ENCODE assay signal across 19 cellular contexts in the genomic region with DNA sequence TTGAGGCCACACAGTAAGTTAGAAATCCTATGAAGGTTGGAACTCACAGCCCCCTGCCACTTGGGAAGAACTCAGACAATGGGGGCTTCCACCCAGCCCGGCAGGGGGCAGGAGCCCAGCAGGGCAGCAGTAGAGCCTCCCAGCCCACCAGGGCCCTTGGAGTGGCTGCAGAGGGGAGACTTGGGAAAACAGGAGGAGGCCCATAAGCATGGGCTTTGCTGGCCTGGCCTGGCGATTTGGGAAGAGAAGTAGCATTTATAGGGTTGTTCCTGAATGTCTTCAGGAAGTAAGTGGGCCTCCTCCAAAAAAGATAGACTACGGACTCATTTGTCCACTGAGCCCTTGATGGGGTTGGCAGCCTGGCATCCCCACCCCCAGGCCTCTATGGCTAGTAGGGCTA. TPM values are rescaled to one million over a fixed set of nuclear protein-coding genes. Genes with fewer than 3 reads are reported as not detected.
DNase-seq lines count a peak whose midpoint lies in the region; ATAC-seq and TF ChIP-seq lines count a peak whose summit lies in the region.
"Had no signal": no experiment of that assay in that cellular context is flagged by ENCODE, and none has a peak within 500 bp of the region (broad histone marks: within the 10 kb centered on the region; RNA-seq: fewer than 3 reads in every experiment).

No MANE protein-coding gene starts in this region.

- peak overlapping the region in 1 of 2 donors; percentile 32 for H3K9ac ChIP-seq in colonic mucosa (ENCODE audit: low read depth in 2 of 2, low read length in 2 of 2)
- H3K9ac ChIP-seq: BLaER1 treated with 17β-estradiol and CSF1 and Interleukin-3, amounts not matched to agents 10 nM and 100 nM had no signal

- H3K27me3 ChIP-seq in right cardiac atrium (ENCODE audit: control insufficient read depth, insufficient read depth), result no peaks in the 10 kb centered on the region
- H3K27me3 ChIP-seq in heart right ventricle, result no peaks in the 10 kb centered on the region
- H3K27me3 ChIP-seq in colonic mucosa, result no peaks in the 10 kb centered on the region
- H3K27me3 ChIP-seq: BLaER1 treated with 17β-estradiol and CSF1 and Interleukin-3, amounts not matched to agents 10 nM and 100 nM had no signal

- DNase-seq in right cardiac atrium (peak in 2 of 3 donors; percentile 6 to 16), heart right ventricle (no peak), colonic mucosa (peak; percentile 21), dermis blood vessel endothelial cell (no peak), NCI-H1105 treated with DMSO at 0.1 percent for 48 hours (lab: John Stamatoyannopoulos, UW) (no peak), SKM-1 treated with dmso at 0.1 percent for 144 hours (lab: John Stamatoyannopoulos, UW; ENCODE audit: unreplicated experiment) (no peak)
- DNase-seq in stimulated activated naive B cell treated with anti-CD40 and anti-IgM and Interleukin-4, amounts not matched to agents 10 μg/mL and 1 μg/mL and 100 μg/mL, for 72 hours, result no peak
- DNase-seq: 8988T; Calu3; CD8-positive, alpha-beta T cell; DMS53; DND-41; EL; HCEC 1CT had no signal

- peaks cover 8 to 14% of the 10 kb centered on the region in 2 donors for H3K27me3 Mint-ChIP-seq in stimulated activated naive B cell treated with anti-CD40 and anti-IgM and Interleukin-4, amounts not matched to agents 10 μg/mL and 1 μg/mL and 100 μg/mL, for 72 hours

- intact Hi-C loops in right cardiac atrium (cut with DNase I), result no loop called here
- intact Hi-C loops in heart right ventricle (cut with DNase I), result no loop called here
- intact Hi-C loops in colonic mucosa (cut with DNase I), result no loop called here

- 87% methylated on average over 3 of the region's 3 CpGs for WGBS in right cardiac atrium
- WGBS in heart right ventricle, 2 donors, result 93 to 94% methylated on average over 3 of the region's 3 CpGs

- no peak overlapping the region for H3K4me3 ChIP-seq in right cardiac atrium (ENCODE audit: low read length)
- no peak overlapping the region for H3K4me3 ChIP-seq in heart right ventricle
- no peak overlapping the region for H3K4me3 ChIP-seq in colonic mucosa
- H3K4me3 ChIP-seq: BLaER1 treated with 17β-estradiol and CSF1 and Interleukin-3, amounts not matched to agents 10 nM and 100 nM; GM12878; GM23338 had no signal

- H3K36me3 Mint-ChIP-seq in stimulated activated naive B cell treated with anti-CD40 and anti-IgM and Interleukin-4, amounts not matched to agents 10 μg/mL and 1 μg/mL and 100 μg/mL, for 72 hours, result no peaks in the 10 kb centered on the region
- H3K36me3 Mint-ChIP-seq: CD8-positive, alpha-beta T cell had no signal

- H3K4me1 ChIP-seq in right cardiac atrium (ENCODE audit: control insufficient read depth, insufficient read depth, low read length) (no peaks in the 10 kb centered on the region), heart right ventricle (peaks cover 0 to 17% (median 0%) of the 10 kb centered on the region in 9 donors), colonic mucosa (peaks cover 12% of the 10 kb centered on the region)

- no peak for ATAC-seq in right cardiac atrium
- no peak for ATAC-seq in heart right ventricle
- ATAC-seq in stimulated activated naive B cell treated with anti-CD40 and anti-IgM and Interleukin-4, amounts not matched to agents 10 μg/mL and 1 μg/mL and 100 μg/mL, for 72 hours (replicated peaks), result no peak
- ATAC-seq in HG03108 (IDR thresholded peaks at IDR 0.05; ENCODE audit: unreplicated experiment), result no peak
- ATAC-seq: CD8-positive, alpha-beta T cell; GM12878; GM23338 had no signal

- H3K27ac Mint-ChIP-seq in stimulated activated naive B cell treated with anti-CD40 and anti-IgM and Interleukin-4, amounts not matched to agents 10 μg/mL and 1 μg/mL and 100 μg/mL, for 72 hours, result peak overlapping the region; percentile 42
- H3K27ac Mint-ChIP-seq: CD8-positive, alpha-beta T cell; GM23338 had no signal

- H3K27ac ChIP-seq in right cardiac atrium (ENCODE audit: low read length) (no peak overlapping the region), heart right ventricle (no peak overlapping the region), colonic mucosa (no peak overlapping the region)
- H3K27ac ChIP-seq: BLaER1 treated with 17β-estradiol and CSF1 and Interleukin-3, amounts not matched to agents 10 nM and 100 nM; HL-60 had no signal

- no peak overlapping the region for H3K4me3 Mint-ChIP-seq in stimulated activated naive B cell treated with anti-CD40 and anti-IgM and Interleukin-4, amounts not matched to agents 10 μg/mL and 1 μg/mL and 100 μg/mL, for 72 hours
- H3K4me3 Mint-ChIP-seq: CD8-positive, alpha-beta T cell; GM23338 had no signal

- TF ChIP-seq CTCF in heart right ventricle (IDR thresholded peaks at IDR 0.05), result no peak
- TF ChIP-seq CTCF in colonic mucosa (IDR thresholded peaks at IDR 0.05), result no peak

- H3K4me1 Mint-ChIP-seq in stimulated activated naive B cell treated with anti-CD40 and anti-IgM and Interleukin-4, amounts not matched to agents 10 μg/mL and 1 μg/mL and 100 μg/mL, for 72 hours, result peaks cover 8 to 12% of the 10 kb centered on the region in 2 donors
- H3K4me1 Mint-ChIP-seq: GM23338 had no signal

- no peaks in the 10 kb centered on the region for H3K9me3 Mint-ChIP-seq in stimulated activated naive B cell treated with anti-CD40 and anti-IgM and Interleukin-4, amounts not matched to agents 10 μg/mL and 1 μg/mL and 100 μg/mL, for 72 hours
- H3K9me3 Mint-ChIP-seq: CD8-positive, alpha-beta T cell; GM23338 had no signal

- H3K9me3 ChIP-seq in right cardiac atrium (ENCODE audit: control insufficient read depth, low read length) (no peaks in the 10 kb centered on the region), heart right ventricle (no peaks in the 10 kb centered on the region), colonic mucosa (no peaks in the 10 kb centered on the region)
- H3K9me3 ChIP-seq: BLaER1 treated with 17β-estradiol and CSF1 and Interleukin-3, amounts not matched to agents 10 nM and 100 nM had no signal

- H3K36me3 ChIP-seq in heart right ventricle (no peaks in the 10 kb centered on the region), colonic mucosa (no peaks in the 10 kb centered on the region)
- H3K36me3 ChIP-seq: BLaER1 treated with 17β-estradiol and CSF1 and Interleukin-3, amounts not matched to agents 10 nM and 100 nM had no signal

RNA-seq across cellular contexts. Expression of a gene that starts 17.4 kb away (rescaled TPM):
- total RNA-seq in right cardiac atrium (100 to 1,000 TPM in 1 of 4 donors, 10 to 100 TPM in 3; 38.9 to 128 (median 56.6) TPM), heart right ventricle (100 to 1,000 TPM in 1 of 10 donors, 10 to 100 TPM in 9; 29.7 to 182 (median 60.3) TPM), colonic mucosa (100 to 1,000 TPM in 1 of 2 donors, 10 to 100 TPM in 1; 74.2 to 142 TPM), dermis blood vessel endothelial cell (58.4 and 59.1 TPM in 2 replicates)
- polyA plus RNA-seq in right cardiac atrium (46.4 TPM), heart right ventricle (10 to 100 TPM; 16.5 to 24.0 TPM)

Comparison
In these comparisons a context has a peak if more than half of its experiments do, and no peak if none do; other contexts are left out.
1. DNase-seq: peak in right cardiac atrium (2 of 3) and colonic mucosa (single experiment); none in heart right ventricle (0 of 2), stimulated activated naive B cell treated with anti-CD40 and anti-IgM and Interleukin-4, amounts not matched to agents 10 μg/mL and 1 μg/mL and 100 μg/mL, for 72 hours (single experiment), dermis blood vessel endothelial cell (single experiment), NCI-H1105 treated with DMSO at 0.1 percent for 48 hours (single experiment) and SKM-1 treated with dmso at 0.1 percent for 144 hours (single experiment).